ENCODE assay signal across 16 cellular contexts in the genomic region with DNA sequence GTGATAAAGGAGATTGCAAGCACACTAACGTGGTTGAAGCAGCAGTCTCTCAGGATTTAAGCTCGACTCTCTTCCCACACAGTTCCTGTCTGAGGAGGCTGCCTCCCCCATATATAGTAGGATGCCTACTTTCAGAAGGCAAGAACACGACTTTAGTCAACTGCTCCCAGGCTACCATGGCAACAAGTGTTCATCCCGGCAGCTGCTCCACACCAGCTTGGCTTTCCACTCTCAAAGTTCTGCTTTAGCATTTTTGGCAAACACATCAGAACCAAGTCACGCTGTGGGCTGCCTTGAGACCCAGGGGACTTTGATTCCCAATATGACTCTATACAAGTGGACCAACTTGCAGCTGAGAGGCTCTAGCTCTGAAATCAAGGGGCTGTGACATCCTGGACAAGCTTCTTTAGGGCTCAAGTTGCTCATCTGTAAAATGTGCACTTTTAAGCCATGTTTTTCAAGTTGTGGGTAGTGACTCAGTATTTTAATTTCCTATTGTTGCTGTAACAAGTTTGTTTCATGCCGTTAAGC. TPM values are rescaled to one million over a fixed set of nuclear protein-coding genes. Genes with fewer than 3 reads are reported as not detected.
A peak's percentile ranks its signal among the peaks of the same experiment; 100 is the strongest.
DNase-seq lines count a peak whose midpoint lies in the region; ATAC-seq and TF ChIP-seq lines count a peak whose summit lies in the region.
"Had no signal": no experiment of that assay in that cellular context is flagged by ENCODE, and none has a peak within 500 bp of the region (broad histone marks: within the 10 kb centered on the region; RNA-seq: fewer than 3 reads in every experiment).

No MANE protein-coding gene starts in this region.

- ATAC-seq in HG03432 (IDR thresholded peaks at IDR 0.05; ENCODE audit: unreplicated experiment) = peak; percentile 48
- ATAC-seq in stimulated activated memory B cell treated with anti-CD40 and anti-IgM and Interleukin-4, amounts not matched to agents 10 μg/mL and 1 μg/mL and 100 μg/mL, for 72 hours = peak; percentile 86
- no peak for ATAC-seq in GM19397 (IDR thresholded peaks at IDR 0.05; ENCODE audit: unreplicated experiment)
- ATAC-seq: activated CD4-positive, CD25-positive, alpha-beta regulatory T cell treated with anti-CD3 and anti-CD28 coated beads, Interleukin-2, amount 50 U/mL, for 24 hours; HCT116; upper lobe of right lung had no signal

- no peaks in the 10 kb centered on the region for H3K36me3 Mint-ChIP-seq in stimulated activated memory B cell treated with anti-CD40 and anti-IgM and Interleukin-4, amounts not matched to agents 10 μg/mL and 1 μg/mL and 100 μg/mL, for 72 hours

- H3K9me3 Mint-ChIP-seq in stimulated activated memory B cell treated with anti-CD40 and anti-IgM and Interleukin-4, amounts not matched to agents 10 μg/mL and 1 μg/mL and 100 μg/mL, for 72 hours = no peaks in the 10 kb centered on the region

- H3K4me1 Mint-ChIP-seq in stimulated activated memory B cell treated with anti-CD40 and anti-IgM and Interleukin-4, amounts not matched to agents 10 μg/mL and 1 μg/mL and 100 μg/mL, for 72 hours = peaks cover 24% of the 10 kb centered on the region

- no peak overlapping the region for H3K27ac Mint-ChIP-seq in stimulated activated memory B cell treated with anti-CD40 and anti-IgM and Interleukin-4, amounts not matched to agents 10 μg/mL and 1 μg/mL and 100 μg/mL, for 72 hours

- H3K27me3 Mint-ChIP-seq in stimulated activated memory B cell treated with anti-CD40 and anti-IgM and Interleukin-4, amounts not matched to agents 10 μg/mL and 1 μg/mL and 100 μg/mL, for 72 hours = peaks cover 15% of the 10 kb centered on the region

- no peak overlapping the region for H3K4me3 Mint-ChIP-seq in stimulated activated memory B cell treated with anti-CD40 and anti-IgM and Interleukin-4, amounts not matched to agents 10 μg/mL and 1 μg/mL and 100 μg/mL, for 72 hours

- DNase-seq in NCI-H748 (lab: John Stamatoyannopoulos, UW; ENCODE audit: unreplicated experiment) (peak; percentile 13), NCI-H748 treated with DMSO at 0.1 percent for 48 hours (lab: John Stamatoyannopoulos, UW) (no peak), fibroblast of mammary gland (ENCODE audit: low read depth) (peak; percentile 52), HT-29 (ENCODE audit: low spot score) (no peak), amniotic stem cell (lab: John Stamatoyannopoulos, UW) (no peak)
- DNase-seq: DMS53, NCI-H226, ovary, upper lobe of right lung had no signal

- no peak overlapping the region for H3K4me3 ChIP-seq in fibroblast of mammary gland (ENCODE audit: control insufficient read depth, low read depth, low read length)
- H3K4me3 ChIP-seq: ovary, upper lobe of right lung had no signal

- no peak for TF ChIP-seq CTCF in fibroblast of mammary gland (conservative IDR thresholded peaks at IDR 0.05; ENCODE audit: control insufficient read depth, insufficient read depth, low read depth, low read length)

RNA-seq across cellular contexts. Expression of gene ZP2, which starts 16.5 kb away (rescaled TPM):
- total RNA-seq in HT-29 (2014; rRNA removed; shearing (Covaris generic)) = not detected in 2 replicates
- total RNA-seq: A673, MCF 10A had no signal

RNA-seq across cellular contexts. Expression of gene LDAF1, which starts 36.4 kb away (rescaled TPM):
- 10.9 and 13.3 TPM in 2 replicates for total RNA-seq in HT-29 (2014; rRNA removed; shearing (Covaris generic))

RNA-seq across cellular contexts. Expression of gene ANKS4B, which starts 38.7 kb away (rescaled TPM):
- total RNA-seq in HT-29 (2014; rRNA removed; shearing (Covaris generic)) = 4.9 and 5.1 TPM in 2 replicates
- total RNA-seq: A673, MCF 10A, upper lobe of right lung had no signal

RNA-seq across cellular contexts. Expression of gene DNAH3, which starts 44.2 kb away (rescaled TPM):
- total RNA-seq in HT-29 (2014; rRNA removed; shearing (Covaris generic)) = 0.34 and 0.38 TPM in 2 replicates
- total RNA-seq: A673, MCF 10A had no signal

Comparison
In these comparisons a context has a peak if more than half of its experiments do, and no peak if none do; other contexts are left out.
1. DNase-seq: peak in NCI-H748 (single experiment) and fibroblast of mammary gland (single experiment); none in NCI-H748 treated with DMSO at 0.1 percent for 48 hours (single experiment), HT-29 (single experiment) and amniotic stem cell (single experiment).